19 cellular contexts compared by ENCODE assay signal in genomic region chr9:106596984-106597383, GRCh38.
"Had no signal": no experiment of that assay in that cellular context is flagged by ENCODE, and none has a peak within 500 bp of the region (broad histone marks: within the 10 kb centered on the region; RNA-seq: fewer than 3 reads in every experiment).

No MANE protein-coding gene starts in this region.

- H3K9ac ChIP-seq: SK-N-SH had no signal

- DNase-seq: KBM-7; NCI-H1092; NCI-H1105 treated with DMSO at 0.1 percent for 48 hours; NCI-H1417 treated with DMSO at 0.1 percent for 48 hours; NCI-H187; NCI-H2029; NCI-H2081 treated with DMSO at 0.1 percent for 48 hours; NCI-H2171; NCI-H226; NCI-H446; NCI-H510A; NCI-H524 treated with DMSO at 0.1 percent for 48 hours; NCI-H69; NCI-H774; NK-92 treated with Interleukin-12 subunit alpha and Interleukin-12 subunit beta, amount 100 ng/mL, for 24 hours; SHP77; SK-N-SH had no signal

- H3K27ac ChIP-seq: RWPE1 had no signal

- H3K9me2 ChIP-seq: SK-N-SH had no signal

- H3K4me2 ChIP-seq: SK-N-SH had no signal

- H3K9me3 ChIP-seq: SK-N-SH had no signal

- FAIRE-seq: RCC 7860 had no signal
